Comparison of ENCODE assay signal across 1 cellular context in the genomic region with DNA sequence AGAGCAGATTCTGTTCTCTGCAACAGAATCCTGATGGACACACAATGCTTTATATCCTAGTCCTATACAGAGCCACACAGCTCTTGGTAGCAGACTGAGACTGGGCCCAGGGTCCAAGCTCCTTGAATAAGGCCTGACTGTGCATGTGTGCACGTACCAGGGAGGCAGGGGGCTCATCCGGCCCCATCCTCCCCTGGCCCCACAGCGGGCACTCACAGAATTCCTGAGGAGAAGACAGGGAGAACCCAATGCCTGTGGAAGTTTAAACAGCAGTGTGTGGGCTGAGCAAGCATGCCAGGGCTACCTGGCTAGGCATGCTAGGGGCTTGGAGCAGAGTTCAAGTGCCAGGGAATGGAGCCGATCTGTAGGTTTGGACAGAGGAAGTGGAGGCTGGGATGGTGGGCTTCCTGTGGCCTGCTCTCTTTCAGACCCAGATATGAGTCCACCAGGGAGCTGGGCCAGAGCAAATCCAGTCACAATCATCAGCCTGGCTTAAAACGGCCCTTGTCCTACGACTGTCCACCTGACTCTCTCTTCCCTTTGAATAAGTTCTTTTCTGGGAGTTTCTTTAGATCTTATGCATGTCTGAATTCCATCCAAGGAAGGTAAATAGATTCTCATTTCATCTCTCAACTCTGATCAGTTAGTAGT.
TF ChIP-seq lines count a peak whose summit lies in the region.

No MANE protein-coding gene starts in this region.

TF ChIP-seq in A549, 52 proteins besides CTCF, POLR2A, EP300 and RAD21 (continued from another document):
- no peak for TF ChIP-seq MYC (IDR thresholded peaks at IDR 0.05; ENCODE audit: borderline replicate concordance, low read length)
- no peak for TF ChIP-seq ZC3H11A (IDR thresholded peaks at IDR 0.05)
- no peak for TF ChIP-seq MAFK (IDR thresholded peaks at IDR 0.05; ENCODE audit: partially characterized antibody)
- TF ChIP-seq NFE2L2 (conservative IDR thresholded peaks at IDR 0.05; ENCODE audit: low read length) = no peak
- no peak for TF ChIP-seq FOSL2 (IDR thresholded peaks at IDR 0.05)
- no peak for TF ChIP-seq FOSL2 (CRISPR knock-in tag; IDR thresholded peaks at IDR 0.05)
